18 cellular contexts compared by ENCODE assay signal in genomic region chr4:150229538-150229937, GRCh38.
DNase-seq lines count a peak whose midpoint lies in the region; ATAC-seq, FAIRE-seq and TF ChIP-seq lines count a peak whose summit lies in the region.
"Had no signal": no experiment of that assay in that cellular context is flagged by ENCODE, and none has a peak within 500 bp of the region (broad histone marks: within the 10 kb centered on the region; RNA-seq: fewer than 3 reads in every experiment).

No MANE protein-coding gene starts in this region.

- H3K4me3 Mint-ChIP-seq in HFFc6 = 0 out of 2 replicates have a peak overlapping the region, but pooled peaks have one; percentile 20
- H3K4me3 Mint-ChIP-seq: activated naive CD8-positive, alpha-beta T cell treated with anti-CD3 and anti-CD28 coated beads for 36 hours; dendritic cell treated with granulocyte-macrophage colony-stimulating factor and Interleukin-4, amounts not matched to agents 40 ng/mL and 50 ng/mL, for 4 days; naive B cell; WTC11 had no signal

- H3K36me3 ChIP-seq in adipocyte (ENCODE audit: control insufficient read depth, insufficient read depth, low read length, severe bottlenecking) = peaks cover 4% of the 10 kb centered on the region

- H3K9me3 Mint-ChIP-seq in HFFc6 = peaks cover 11% of the 10 kb centered on the region
- H3K9me3 Mint-ChIP-seq: activated naive CD8-positive, alpha-beta T cell treated with anti-CD3 and anti-CD28 coated beads for 36 hours; dendritic cell treated with granulocyte-macrophage colony-stimulating factor and Interleukin-4, amounts not matched to agents 40 ng/mL and 50 ng/mL, for 4 days had no signal

- no peaks in the 10 kb centered on the region for H3K27me3 ChIP-seq in adipocyte (replicated peaks; ENCODE audit: control insufficient read depth, insufficient read depth, low read length)

- no peak for FAIRE-seq in A549 (lab: Jason Lieb, UNC)
- FAIRE-seq: GM12878 had no signal

- peaks cover 87% of the 10 kb centered on the region for H3K36me3 Mint-ChIP-seq in HFFc6 (ENCODE audit: low read depth)
- H3K36me3 Mint-ChIP-seq: activated naive CD8-positive, alpha-beta T cell treated with anti-CD3 and anti-CD28 coated beads for 36 hours; WTC11 had no signal

- DNase-seq in A549 (ENCODE audit: low read depth in 1 of 2, low spot score in 1 of 2) = peak in 1 of 2 experiments; percentile 10
- peak; percentile 87 for DNase-seq in HFFc6
- DNase-seq in adipocyte (ENCODE audit: low read depth) = peak; percentile 71
- DNase-seq in fibroblast of mammary gland (ENCODE audit: low read depth) = peak; percentile 86
- DNase-seq in HK-2 (ENCODE audit: unreplicated experiment) = no peak
- DNase-seq in AML-193 (lab: John Stamatoyannopoulos, UW) = no peak
- no peak for DNase-seq in NCI-H82 (lab: John Stamatoyannopoulos, UW)
- no peak for DNase-seq in hepatic stellate cell (ENCODE audit: low spot score)
- DNase-seq: activated naive CD8-positive, alpha-beta T cell treated with anti-CD3 and anti-CD28 coated beads for 36 hours; DMS79 treated with DMSO at 0.1 percent for 48 hours; Kasumi-1; kidney glomerular epithelial cell; naive B cell; stimulated activated CD4-positive, alpha-beta T cell treated with anti-CD3 and anti-CD28 coated beads, Interleukin-2, amount 100 ng/mL, for 24 hours; trophoblast cell had no signal

- peaks cover 96% of the 10 kb centered on the region for H3K4me1 Mint-ChIP-seq in HFFc6 (ENCODE audit: low read depth)
- H3K4me1 Mint-ChIP-seq: activated naive CD8-positive, alpha-beta T cell treated with anti-CD3 and anti-CD28 coated beads for 36 hours; naive B cell had no signal

- H3K4me1 ChIP-seq in A549 (peaks cover 60% of the 10 kb centered on the region), adipocyte (ENCODE audit: control insufficient read depth, insufficient read depth, low read length) (peaks cover 19% of the 10 kb centered on the region)

- WGBS in A549 (ENCODE audit: missing lambda C conversion rate) = 0% methylated on average over 1 of the region's 1 CpG

- TF ChIP-seq EP300 in A549 (IDR thresholded peaks at IDR 0.05) = no peak

- H3K27ac Mint-ChIP-seq in HFFc6 = peak overlapping the region; percentile 93
- H3K27ac Mint-ChIP-seq: activated naive CD8-positive, alpha-beta T cell treated with anti-CD3 and anti-CD28 coated beads for 36 hours; dendritic cell treated with granulocyte-macrophage colony-stimulating factor and Interleukin-4, amounts not matched to agents 40 ng/mL and 50 ng/mL, for 4 days; naive B cell; WTC11 had no signal

- H3K9me3 ChIP-seq in A549 (no peaks in the 10 kb centered on the region), adipocyte (ENCODE audit: control insufficient read depth, low read length) (no peaks in the 10 kb centered on the region)

- peaks cover 38% of the 10 kb centered on the region for H3K27me3 Mint-ChIP-seq in HFFc6 (ENCODE audit: insufficient read depth)
- H3K27me3 Mint-ChIP-seq: dendritic cell treated with granulocyte-macrophage colony-stimulating factor and Interleukin-4, amounts not matched to agents 40 ng/mL and 50 ng/mL, for 4 days had no signal

- no peak for TF ChIP-seq RAD21 in A549 (conservative IDR thresholded peaks at IDR 0.05 in 1 of 2, IDR thresholded peaks at IDR 0.05 in 1 of 2)

- H3K9ac ChIP-seq in adipocyte (ENCODE audit: low read length) = no peak overlapping the region

- no peak for TF ChIP-seq CTCF in A549 (IDR thresholded peaks at IDR 0.05)
- no peak for TF ChIP-seq CTCF in HFFc6 (IDR thresholded peaks at IDR 0.05)
- TF ChIP-seq CTCF in fibroblast of mammary gland (conservative IDR thresholded peaks at IDR 0.05; ENCODE audit: control insufficient read depth, insufficient read depth, low read depth, low read length) = no peak

- POLR2A ChIA-PET in A549 (lab: Yijun Ruan, JAX) = no interaction called here

- no peak for TF ChIP-seq POLR2A in A549 (IDR thresholded peaks at IDR 0.05; ENCODE audit: low read length)

- H3K4me3 ChIP-seq in A549 (no peak overlapping the region), adipocyte (ENCODE audit: low read length) (no peak overlapping the region), fibroblast of mammary gland (ENCODE audit: control insufficient read depth, low read depth, low read length) (no peak overlapping the region)
- H3K4me3 ChIP-seq: GM12878 had no signal

- CTCF ChIA-PET in A549 (lab: Yijun Ruan, JAX) = interaction anchor here (2.7 kb wide), 1 partner anchor 13 kb away, joined by 10 read pairs; no protein-coding TSS in a partner anchor

- peak overlapping the region; percentile 45 to 77; a peak in 5 of 6 replicates for H3K27ac ChIP-seq in A549

- ATAC-seq in A549 = no peak
- ATAC-seq: GM12878, WTC11 had no signal

- H3K4me2 ChIP-seq in A549 = peak overlapping the region; percentile 11; the same call in 1 of the 3 replicates

TF ChIP-seq in A549, 52 proteins besides CTCF, POLR2A, EP300 and RAD21:
- no peak for TF ChIP-seq HMGXB4 (CRISPR knock-in tag; IDR thresholded peaks at IDR 0.05; ENCODE audit: borderline replicate concordance)
- TF ChIP-seq MAFK (IDR thresholded peaks at IDR 0.05; ENCODE audit: partially characterized antibody) = peak; percentile 60
TF ChIP-seq in A549: peak in this region for 1.

Comparison
In these comparisons a context has a peak if more than half of its experiments do, and no peak if none do; other contexts are left out.
1. DNase-seq: peak in HFFc6 (single experiment), adipocyte (single experiment) and fibroblast of mammary gland (single experiment); none in HK-2 (single experiment), AML-193 (0 of 2), NCI-H82 (single experiment) and hepatic stellate cell (single experiment).